21 cellular contexts compared by ENCODE assay signal in the genomic region with DNA sequence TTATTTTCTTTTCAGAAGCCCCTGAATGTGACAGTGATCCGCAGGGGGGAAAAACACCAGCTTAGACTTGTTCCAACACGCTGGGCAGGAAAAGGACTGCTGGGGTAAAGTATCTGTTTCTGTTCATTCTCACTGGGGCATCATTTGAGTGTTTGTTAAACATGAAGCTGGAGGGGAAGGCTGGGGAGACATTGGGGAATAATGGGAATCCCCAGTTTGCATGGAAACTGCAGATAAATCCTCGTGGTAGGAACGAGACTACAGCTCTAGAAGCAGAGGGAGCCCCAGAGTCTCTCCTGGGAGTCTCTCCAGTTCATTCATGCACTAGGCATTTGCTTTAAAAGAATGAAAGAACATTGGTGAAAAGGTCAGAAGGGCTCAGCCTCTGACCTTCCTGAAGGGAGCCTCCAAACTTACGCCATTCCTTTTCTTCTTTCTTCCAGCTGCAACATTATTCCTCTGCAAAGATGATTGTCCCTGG. TPM values are rescaled to one million over a fixed set of nuclear protein-coding genes. Genes with fewer than 3 reads are reported as not detected.
DNase-seq lines count a peak whose midpoint lies in the region; ATAC-seq and TF ChIP-seq lines count a peak whose summit lies in the region.
"Had no signal": no experiment of that assay in that cellular context is flagged by ENCODE, and none has a peak within 500 bp of the region (broad histone marks: within the 10 kb centered on the region; RNA-seq: fewer than 3 reads in every experiment).

No MANE protein-coding gene starts in this region.

- POLR2A ChIA-PET in CD4-positive, alpha-beta memory T cell (lab: Charles Lee; ENCODE audit: partially characterized antibody), result no interaction called here
- POLR2A ChIA-PET in activated CD8-positive, alpha-beta T cell treated with anti-CD3 and anti-CD28 coated beads, Interleukin-2, amount 10 ng/mL, durations not matched to agents 7 days and 5 days (lab: Charles Lee), result no interaction called here

- H3K4me3 Mint-ChIP-seq in CD4-positive, alpha-beta memory T cell, result no peak overlapping the region
- no peak overlapping the region for H3K4me3 Mint-ChIP-seq in activated CD8-positive, alpha-beta T cell treated with anti-CD3 and anti-CD28 coated beads, Interleukin-2, amount 10 ng/mL, durations not matched to agents 7 days and 5 days
- no peak overlapping the region for H3K4me3 Mint-ChIP-seq in chondrocyte (ENCODE audit: unreplicated experiment)
- H3K4me3 Mint-ChIP-seq: activated CD4-positive, alpha-beta T cell treated with anti-CD3 and anti-CD28 coated beads for 36 hours; activated naive CD4-positive, alpha-beta T cell treated with anti-CD3 and anti-CD28 coated beads, Interleukin-2, amount 50 U/mL, for 24 hours; central memory CD8-positive, alpha-beta T cell; H9 had no signal

- TF ChIP-seq EP300 in tibial nerve (IDR thresholded peaks at IDR 0.05), result no peak

- ATAC-seq in activated CD8-positive, alpha-beta T cell treated with anti-CD3 and anti-CD28 coated beads, Interleukin-2, amount 10 ng/mL, durations not matched to agents 7 days and 5 days, result no peak
- ATAC-seq in GM21447 (IDR thresholded peaks at IDR 0.05; ENCODE audit: unreplicated experiment), result no peak
- ATAC-seq: activated CD4-positive, alpha-beta T cell treated with anti-CD3 and anti-CD28 coated beads for 36 hours; heart right ventricle; mucosa of descending colon; Right ventricle myocardium inferior had no signal

- 52 to 55% methylated on average over 5 of the region's 5 CpGs for WGBS in tibial nerve, 2 donors

- H3K4me1 Mint-ChIP-seq in CD4-positive, alpha-beta memory T cell, result peaks cover 8 to 19% (median 17%) of the 10 kb centered on the region in 4 donors
- peaks cover 26% of the 10 kb centered on the region for H3K4me1 Mint-ChIP-seq in activated CD8-positive, alpha-beta T cell treated with anti-CD3 and anti-CD28 coated beads, Interleukin-2, amount 10 ng/mL, durations not matched to agents 7 days and 5 days (ENCODE audit: low read depth)
- H3K4me1 Mint-ChIP-seq in chondrocyte (ENCODE audit: low read depth), result peaks cover 3% of the 10 kb centered on the region

- CTCF ChIA-PET in CD4-positive, alpha-beta memory T cell (lab: Charles Lee; ENCODE audit: partially characterized antibody), result interaction anchor here (1.4 kb wide), 1 partner anchor 139 kb away, joined by 3 read pairs; no protein-coding TSS in a partner anchor
- CTCF ChIA-PET in activated CD8-positive, alpha-beta T cell treated with anti-CD3 and anti-CD28 coated beads, Interleukin-2, amount 10 ng/mL, durations not matched to agents 7 days and 5 days (lab: Charles Lee), result interaction anchor here (0.6 to 1.7 kb wide), 7 partner anchors 76 to 275 kb away, joined by 3 to 8 read pairs (median 3); no protein-coding TSS in a partner anchor

- H3K9me3 Mint-ChIP-seq in CD4-positive, alpha-beta memory T cell, result no peaks in the 10 kb centered on the region
- H3K9me3 Mint-ChIP-seq in activated CD8-positive, alpha-beta T cell treated with anti-CD3 and anti-CD28 coated beads, Interleukin-2, amount 10 ng/mL, durations not matched to agents 7 days and 5 days (ENCODE audit: insufficient read depth), result no peaks in the 10 kb centered on the region
- no peaks in the 10 kb centered on the region for H3K9me3 Mint-ChIP-seq in chondrocyte (ENCODE audit: low read depth)
- H3K9me3 Mint-ChIP-seq: activated naive CD4-positive, alpha-beta T cell treated with anti-CD3 and anti-CD28 coated beads, Interleukin-2, amount 50 U/mL, for 24 hours; central memory CD8-positive, alpha-beta T cell; H9 had no signal

- H3K27me3 ChIP-seq in CD4-positive, alpha-beta memory T cell (ENCODE audit: insufficient read depth, low read length), result no peaks in the 10 kb centered on the region
- no peaks in the 10 kb centered on the region for H3K27me3 ChIP-seq in Karpas-422 (ENCODE audit: low read length)
- no peaks in the 10 kb centered on the region for H3K27me3 ChIP-seq in tibial nerve
- H3K27me3 ChIP-seq: BE2C, heart right ventricle had no signal

- H3K9ac ChIP-seq in Karpas-422 (ENCODE audit: low read length), result peak overlapping the region; percentile 82

- no peaks in the 10 kb centered on the region for H4K20me1 ChIP-seq in Karpas-422 (ENCODE audit: insufficient read depth, low read depth, low read length)

- no peak overlapping the region for H2AFZ ChIP-seq in Karpas-422 (ENCODE audit: low read length)

- TF ChIP-seq POLR2A in tibial nerve (IDR thresholded peaks at IDR 0.05), result no peak

- H3K9me3 ChIP-seq in CD4-positive, alpha-beta memory T cell (ENCODE audit: control insufficient read depth in 1 of 2, low read length in 2 of 2), result no peaks in the 10 kb centered on the region
- no peaks in the 10 kb centered on the region for H3K9me3 ChIP-seq in Karpas-422 (ENCODE audit: low read length)
- no peaks in the 10 kb centered on the region for H3K9me3 ChIP-seq in tibial nerve
- H3K9me3 ChIP-seq: BE2C, heart right ventricle, mucosa of descending colon had no signal

- no peaks in the 10 kb centered on the region for H3K27me3 Mint-ChIP-seq in CD4-positive, alpha-beta memory T cell
- H3K27me3 Mint-ChIP-seq in activated CD8-positive, alpha-beta T cell treated with anti-CD3 and anti-CD28 coated beads, Interleukin-2, amount 10 ng/mL, durations not matched to agents 7 days and 5 days (ENCODE audit: low read depth), result no peaks in the 10 kb centered on the region
- no peaks in the 10 kb centered on the region for H3K27me3 Mint-ChIP-seq in chondrocyte (ENCODE audit: low read depth)
- H3K27me3 Mint-ChIP-seq: activated CD4-positive, alpha-beta T cell treated with anti-CD3 and anti-CD28 coated beads for 36 hours; activated naive CD4-positive, alpha-beta T cell treated with anti-CD3 and anti-CD28 coated beads, Interleukin-2, amount 50 U/mL, for 24 hours; central memory CD8-positive, alpha-beta T cell; progenitor cell of endocrine pancreas had no signal

- H3K36me3 Mint-ChIP-seq in CD4-positive, alpha-beta memory T cell, result peaks cover 6 to 35% of the 10 kb centered on the region in 2 donors
- H3K36me3 Mint-ChIP-seq in activated CD8-positive, alpha-beta T cell treated with anti-CD3 and anti-CD28 coated beads, Interleukin-2, amount 10 ng/mL, durations not matched to agents 7 days and 5 days (ENCODE audit: low read depth), result peaks cover 36% of the 10 kb centered on the region
- peaks cover 23% of the 10 kb centered on the region for H3K36me3 Mint-ChIP-seq in chondrocyte (ENCODE audit: low read depth)

- TF ChIP-seq CTCF in chondrocyte (IDR thresholded peaks at IDR 0.05) (no peak), tibial nerve (IDR thresholded peaks at IDR 0.05) (no peak)

- H3K4me1 ChIP-seq in CD4-positive, alpha-beta memory T cell (ENCODE audit: insufficient read depth, low read length), result peaks cover 20% of the 10 kb centered on the region
- peaks cover 51% of the 10 kb centered on the region for H3K4me1 ChIP-seq in Karpas-422 (ENCODE audit: low read length)
- peaks cover 0 to 26% (median 6%) of the 10 kb centered on the region in 4 donors for H3K4me1 ChIP-seq in tibial nerve
- H3K4me1 ChIP-seq: BE2C had no signal

- H3K9me2 ChIP-seq in Karpas-422 (replicated peaks; ENCODE audit: insufficient read depth, low read length), result no peaks in the 10 kb centered on the region

- peak overlapping the region; percentile 85 for H3K4me2 ChIP-seq in Karpas-422 (ENCODE audit: low read depth, low read length, poor library complexity, severe bottlenecking)

- no peak overlapping the region for H3K27ac ChIP-seq in CD4-positive, alpha-beta memory T cell (ENCODE audit: low read depth, low read length)
- peak overlapping the region; percentile 97 for H3K27ac ChIP-seq in Karpas-422 (ENCODE audit: low read length)
- peak overlapping the region in 1 of 4 donors; percentile 1 for H3K27ac ChIP-seq in tibial nerve

- intact Hi-C loops in CD4-positive, alpha-beta memory T cell (cut with micrococcal nuclease), result loop anchor here (5.0 kb wide), 1 partner anchor 106 kb away; a partner anchor contains a TSS

- peaks cover 13% of the 10 kb centered on the region for H3K79me2 ChIP-seq in Karpas-422 (ENCODE audit: low read length)

- peaks cover 6% of the 10 kb centered on the region for H3K36me3 ChIP-seq in CD4-positive, alpha-beta memory T cell (ENCODE audit: insufficient read depth, low read length)
- H3K36me3 ChIP-seq in Karpas-422 (ENCODE audit: insufficient read depth, low read length), result peaks cover 10% of the 10 kb centered on the region; the same call in 1 of the 2 replicates
- peaks cover 0 to 74% (median 5%) of the 10 kb centered on the region in 3 donors for H3K36me3 ChIP-seq in tibial nerve

- peak overlapping the region; percentile 60 to 98 (median 78) for H3K27ac Mint-ChIP-seq in CD4-positive, alpha-beta memory T cell
- H3K27ac Mint-ChIP-seq in activated CD8-positive, alpha-beta T cell treated with anti-CD3 and anti-CD28 coated beads, Interleukin-2, amount 10 ng/mL, durations not matched to agents 7 days and 5 days, result peak overlapping the region; percentile 0
- H3K27ac Mint-ChIP-seq in chondrocyte (ENCODE audit: unreplicated experiment), result no peak overlapping the region
- H3K27ac Mint-ChIP-seq: activated CD4-positive, alpha-beta T cell treated with anti-CD3 and anti-CD28 coated beads for 36 hours; activated naive CD4-positive, alpha-beta T cell treated with anti-CD3 and anti-CD28 coated beads, Interleukin-2, amount 50 U/mL, for 24 hours; H9; progenitor cell of endocrine pancreas had no signal

- DNase-seq in CD4-positive, alpha-beta memory T cell, result no peak
- DNase-seq in Karpas-422 (no peak), iris pigment epithelial cell (ENCODE audit: low read depth) (peak; percentile 40), AML-193 (lab: John Stamatoyannopoulos, UW) (no peak), chondrocyte (ENCODE audit: low spot score) (no peak), tibial nerve (ENCODE audit: low spot score in 2 of 2) (no peak)
- no peak for DNase-seq in activated CD8-positive, alpha-beta T cell treated with anti-CD3 and anti-CD28 coated beads, Interleukin-2, amount 10 ng/mL, durations not matched to agents 7 days and 5 days
- DNase-seq: activated CD4-positive, alpha-beta T cell treated with anti-CD3 and anti-CD28 coated beads for 36 hours; BE2C; heart right ventricle; KBM-7; mucosa of descending colon; NCI-H1105 treated with DMSO at 0.1 percent for 48 hours; NCI-H526 treated with DMSO at 0.1 percent for 48 hours; T-helper 9 cell had no signal

- no peak overlapping the region for H3K4me3 ChIP-seq in CD4-positive, alpha-beta memory T cell (ENCODE audit: low read length in 2 of 2)
- H3K4me3 ChIP-seq in Karpas-422 (ENCODE audit: low read length), result peak overlapping the region; percentile 69
- no peak overlapping the region for H3K4me3 ChIP-seq in tibial nerve
- H3K4me3 ChIP-seq: heart right ventricle, mucosa of descending colon had no signal

RNA-seq across cellular contexts. Expression of a gene that starts 2.5 kb away (rescaled TPM):
- total RNA-seq in CD4-positive, alpha-beta memory T cell, result under 1 TPM; 0.23 to 0.44 TPM
- polyA plus RNA-seq in CD4-positive, alpha-beta memory T cell, result under 1 TPM in 1 of 2 donors, not detected in 1; 0.21 TPM
- 17.9 and 30.3 TPM in 2 replicates for total RNA-seq in Karpas-422 (2014; rRNA removed; shearing (Covaris generic); ENCODE audit: low replicate concordance)
- under 1 TPM; 0.70 to 0.82 TPM for total RNA-seq in activated CD8-positive, alpha-beta T cell treated with anti-CD3 and anti-CD28 coated beads, Interleukin-2, amount 10 ng/mL, durations not matched to agents 7 days and 5 days
- total RNA-seq in chondrocyte, result 3.5 to 6.4 TPM (median 4.5 TPM) in 3 replicates
- total RNA-seq in tibial nerve, result 1 to 10 TPM; 3.0 to 5.4 (median 3.9) TPM

RNA-seq across cellular contexts. Expression of a gene that starts 27.3 kb away (rescaled TPM):
- total RNA-seq in CD4-positive, alpha-beta memory T cell, result 10 to 100 TPM; 41.4 to 42.7 TPM
- 100 to 1,000 TPM in 1 of 2 donors, 10 to 100 TPM in 1; 93.2 to 111 TPM for polyA plus RNA-seq in CD4-positive, alpha-beta memory T cell
- total RNA-seq in Karpas-422 (2014; rRNA removed; shearing (Covaris generic); ENCODE audit: low replicate concordance), result 70.6 and 127 TPM in 2 replicates
- 10 to 100 TPM; 62.3 to 70.6 TPM for total RNA-seq in activated CD8-positive, alpha-beta T cell treated with anti-CD3 and anti-CD28 coated beads, Interleukin-2, amount 10 ng/mL, durations not matched to agents 7 days and 5 days
- total RNA-seq in chondrocyte (49.7 to 61.9 TPM (median 53.5 TPM) in 3 replicates), tibial nerve (10 to 100 TPM; 22.4 to 47.7 (median 42.8) TPM)

RNA-seq across cellular contexts. Expression of a gene that starts 57.2 kb away (rescaled TPM):
- not detected for total RNA-seq in CD4-positive, alpha-beta memory T cell
- not detected for polyA plus RNA-seq in CD4-positive, alpha-beta memory T cell
- not detected in 2 replicates for total RNA-seq in Karpas-422 (2014; rRNA removed; shearing (Covaris generic); ENCODE audit: low replicate concordance)
- total RNA-seq in activated CD8-positive, alpha-beta T cell treated with anti-CD3 and anti-CD28 coated beads, Interleukin-2, amount 10 ng/mL, durations not matched to agents 7 days and 5 days, result not detected
- total RNA-seq in chondrocyte (not detected in 3 replicates), tibial nerve (1 to 10 TPM in 1 of 4 donors, under 1 TPM in 1, not detected in 2; 0.63 to 1.1 TPM)
- total RNA-seq: activated CD4-positive, alpha-beta T cell treated with anti-CD3 and anti-CD28 coated beads for 36 hours; H9; progenitor cell of endocrine pancreas had no signal
